28 cellular contexts compared by ENCODE assay signal in the genomic region with DNA sequence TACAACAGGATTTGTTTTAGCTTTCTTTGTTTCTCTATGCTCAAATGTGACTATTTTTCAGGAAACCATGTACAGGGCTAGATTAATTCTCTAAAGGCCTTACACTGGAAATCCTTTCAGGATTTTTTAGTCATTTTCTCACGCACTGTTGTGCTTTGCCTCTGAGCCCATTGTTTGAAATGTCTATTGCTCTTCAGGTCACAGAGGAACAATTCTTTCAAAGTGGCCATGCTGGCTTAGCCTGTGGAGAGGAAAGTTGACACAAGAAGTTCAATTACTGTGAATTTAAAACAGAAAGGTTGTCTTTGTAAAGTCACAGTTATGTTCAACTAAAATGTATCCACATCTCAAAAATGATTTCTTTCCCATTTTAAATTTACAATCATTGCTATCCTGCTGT.
"Had no signal": no experiment of that assay in that cellular context is flagged by ENCODE, and none has a peak within 500 bp of the region (broad histone marks: within the 10 kb centered on the region; RNA-seq: fewer than 3 reads in every experiment).

No MANE protein-coding gene starts in this region.

- H3K9me3 ChIP-seq: ascending aorta, colonic mucosa, gastrocnemius medialis, ovary, right lobe of liver, testis, transverse colon had no signal

- H3K27ac ChIP-seq: ascending aorta, cardiac muscle cell, colonic mucosa, gastrocnemius medialis, left lung, lower lobe of right lung, ovary, right lobe of liver, testis, transverse colon, VCaP had no signal

- H3K27me3 ChIP-seq: ascending aorta, cardiac muscle cell, colonic mucosa, gastrocnemius medialis, left lung, ovary, right lobe of liver, testis, transverse colon had no signal

- H3K4me3 ChIP-seq: ascending aorta, cardiac muscle cell, colonic mucosa, gastrocnemius medialis, left lung, lower lobe of right lung, ovary, right lobe of liver, testis, transverse colon had no signal

- H3K36me3 ChIP-seq: ascending aorta, cardiac muscle cell, colonic mucosa, gastrocnemius medialis, left lung, lower lobe of right lung, ovary, right lobe of liver, transverse colon had no signal

- H3K4me1 ChIP-seq: ascending aorta, colonic mucosa, gastrocnemius medialis, left lung, lower lobe of right lung, right lobe of liver, testis, transverse colon had no signal

- DNase-seq: activated CD4-positive, alpha-beta memory T cell treated with anti-CD3 and anti-CD28 coated beads for 36 hours; activated CD4-positive, alpha-beta T cell treated with anti-CD3 and anti-CD28 coated beads, Interleukin-2, amount 10 ng/mL, durations not matched to agents 24 days and 14 days; activated CD8-positive, alpha-beta memory T cell treated with anti-CD3 and anti-CD28 coated beads, Interleukin-2, amount 50 U/mL, for 48 hours; activated gamma-delta T cell; activated naive CD4-positive, alpha-beta T cell treated with anti-CD3 and anti-CD28 coated beads, Interleukin-2, amount 10 ng/mL, durations not matched to agents 7 days and 5 days; activated naive CD8-positive, alpha-beta T cell treated with anti-CD3 and anti-CD28 coated beads, Interleukin-2, amount 10 ng/mL, durations not matched to agents 7 days and 5 days; activated T-cell treated with anti-CD3 and anti-CD28 coated beads, Interleukin-2, amount 50 U/mL, for 24 hours; cerebellar nuclear complex; colonic mucosa; effector CD8-positive, alpha-beta T cell; erythroblast; gastrocnemius medialis; glutamatergic neuron; left lung; lower lobe of right lung; mesenchymal stem cell; natural killer cell; ovary; right lobe of liver; stimulated activated CD4-positive, alpha-beta T cell treated with anti-CD3 and anti-CD28 coated beads, Interleukin-2, amount 100 ng/mL, for 48 hours; stimulated activated naive CD8-positive, alpha-beta T cell treated with anti-CD3 and anti-CD28 coated beads, Interleukin-15, Interleukin-2, amounts not matched to agents 100 U/mL and 50 U/mL, for 24 hours; T-helper 9 cell; testis; transverse colon had no signal

- ATAC-seq: activated CD4-positive, CD25-positive, alpha-beta regulatory T cell treated with anti-CD3 and anti-CD28 coated beads, Interleukin-2, amount 50 U/mL, for 24 hours; gastrocnemius medialis; left lung; lower lobe of right lung; natural killer cell; right lobe of liver; stimulated activated naive CD8-positive, alpha-beta T cell treated with anti-CD3 and anti-CD28 coated beads, Interleukin-15, Interleukin-2, amounts not matched to agents 100 U/mL and 50 U/mL, for 24 hours had no signal
